ENCODE assay signal across 29 cellular contexts in genomic region chr6:34920097-34920496, GRCh38.
"Had no signal": no experiment of that assay in that cellular context is flagged by ENCODE, and none has a peak within 500 bp of the region (broad histone marks: within the 10 kb centered on the region; RNA-seq: fewer than 3 reads in every experiment).

No MANE protein-coding gene starts in this region.

- H3K9me3 Mint-ChIP-seq: activated CD4-positive, alpha-beta memory T cell treated with anti-CD3 and anti-CD28 coated beads, Interleukin-2, amount 10 ng/mL, durations not matched to agents 7 days and 5 days; activated CD4-positive, alpha-beta T cell treated with anti-CD3 and anti-CD28 coated beads, Interleukin-2, amount 10 ng/mL, durations not matched to agents 7 days and 5 days; activated naive CD4-positive, alpha-beta T cell treated with anti-CD3 and anti-CD28 coated beads, Interleukin-2, amount 10 ng/mL, durations not matched to agents 7 days and 5 days; activated naive CD4-positive, alpha-beta T cell treated with anti-CD3 and anti-CD28 coated beads, Interleukin-2, amount 50 U/mL, for 72 hours; activated naive CD8-positive, alpha-beta T cell treated with anti-CD3 and anti-CD28 coated beads, Interleukin-2, amount 10 ng/mL, durations not matched to agents 7 days and 5 days; activated T-cell treated with anti-CD3 and anti-CD28 coated beads, Interleukin-2, amount 50 U/mL, for 24 hours; activated T-cell treated with anti-CD3 and anti-CD28 coated beads, Interleukin-2, amount 50 U/mL, for 72 hours; brain; T-helper 2 cell treated with Interferon-gamma antibody and Interleukin-4, amounts not matched to agents 5 μg/mL and 100 μg/mL, for 36 hours had no signal

- H3K27me3 ChIP-seq: ascending aorta, breast epithelium, cardiac muscle cell, colonic mucosa had no signal

- H3K4me1 ChIP-seq: breast epithelium, colonic mucosa had no signal

- H3K27ac ChIP-seq: breast epithelium, cardiac muscle cell, colonic mucosa had no signal

- DNase-seq: activated CD4-positive, alpha-beta memory T cell treated with anti-CD3 and anti-CD28 coated beads, Interleukin-2, amount 10 ng/mL, durations not matched to agents 7 days and 5 days; activated CD4-positive, alpha-beta T cell treated with anti-CD3 and anti-CD28 coated beads for 1 hour; activated CD4-positive, alpha-beta T cell treated with anti-CD3 and anti-CD28 coated beads for 4 hours; activated CD4-positive, alpha-beta T cell treated with anti-CD3 and anti-CD28 coated beads, Interleukin-2, amount 10 ng/mL, durations not matched to agents 7 days and 5 days; activated CD4-positive, alpha-beta T cell treated with anti-CD3 and anti-CD28 coated beads, Interleukin-2, amount 50 U/mL, for 4 hours; activated CD8-positive, alpha-beta memory T cell treated with anti-CD3 and anti-CD28 coated beads, Interleukin-2, amount 50 U/mL, for 48 hours; activated gamma-delta T cell; activated naive CD4-positive, alpha-beta T cell; activated naive CD4-positive, alpha-beta T cell treated with anti-CD3 and anti-CD28 coated beads, Interleukin-2, amount 10 ng/mL, durations not matched to agents 7 days and 5 days; activated naive CD8-positive, alpha-beta T cell treated with anti-CD3 and anti-CD28 coated beads, Interleukin-2, amount 10 ng/mL, durations not matched to agents 7 days and 5 days; activated T-cell treated with anti-CD3 and anti-CD28 coated beads for 4 hours; activated T-cell treated with anti-CD3 and anti-CD28 coated beads, Interleukin-2, amount 50 U/mL, for 24 hours; activated T-cell treated with anti-CD3 and anti-CD28 coated beads, Interleukin-2, amount 50 U/mL, for 72 hours; central memory CD4-positive, alpha-beta T cell; cerebellar nuclear complex; colonic mucosa; effector CD8-positive, alpha-beta T cell; head of caudate nucleus; T-helper 1 cell; T-helper 17 cell; T1000 had no signal

- H3K36me3 ChIP-seq: ascending aorta, breast epithelium, cardiac muscle cell, colonic mucosa had no signal

- FAIRE-seq: endometrium, frontal cortex had no signal

- H3K27me3 Mint-ChIP-seq: activated T-cell treated with anti-CD3 and anti-CD28 coated beads, Interleukin-2, amount 50 U/mL, for 24 hours; brain; T-helper 17 cell had no signal

- H3K27ac Mint-ChIP-seq: activated CD4-positive, alpha-beta memory T cell treated with anti-CD3 and anti-CD28 coated beads, Interleukin-2, amount 10 ng/mL, durations not matched to agents 7 days and 5 days; activated CD4-positive, alpha-beta T cell treated with anti-CD3 and anti-CD28 coated beads, Interleukin-2, amount 10 ng/mL, durations not matched to agents 7 days and 5 days; activated naive CD4-positive, alpha-beta T cell treated with anti-CD3 and anti-CD28 coated beads, Interleukin-2, amount 10 ng/mL, durations not matched to agents 7 days and 5 days; activated naive CD4-positive, alpha-beta T cell treated with anti-CD3 and anti-CD28 coated beads, Interleukin-2, amount 50 U/mL, for 72 hours; activated naive CD8-positive, alpha-beta T cell treated with anti-CD3 and anti-CD28 coated beads, Interleukin-2, amount 10 ng/mL, durations not matched to agents 7 days and 5 days; activated T-cell treated with anti-CD3 and anti-CD28 coated beads, Interleukin-2, amount 50 U/mL, for 24 hours; activated T-cell treated with anti-CD3 and anti-CD28 coated beads, Interleukin-2, amount 50 U/mL, for 72 hours; brain; T-helper 2 cell treated with Interferon-gamma antibody and Interleukin-4, amounts not matched to agents 5 μg/mL and 100 μg/mL, for 36 hours had no signal

- H3K4me1 Mint-ChIP-seq: activated CD4-positive, alpha-beta memory T cell treated with anti-CD3 and anti-CD28 coated beads, Interleukin-2, amount 10 ng/mL, durations not matched to agents 7 days and 5 days; activated CD4-positive, alpha-beta T cell treated with anti-CD3 and anti-CD28 coated beads, Interleukin-2, amount 10 ng/mL, durations not matched to agents 7 days and 5 days; activated naive CD4-positive, alpha-beta T cell treated with anti-CD3 and anti-CD28 coated beads, Interleukin-2, amount 10 ng/mL, durations not matched to agents 7 days and 5 days; brain had no signal

- ATAC-seq: activated naive CD4-positive, alpha-beta T cell treated with anti-CD3 and anti-CD28 coated beads, Interleukin-2, amount 50 U/mL, for 72 hours; activated T-cell treated with anti-CD3 and anti-CD28 coated beads, Interleukin-2, amount 50 U/mL, for 72 hours; T-helper 17 cell had no signal

- H3K4me3 Mint-ChIP-seq: activated CD4-positive, alpha-beta memory T cell treated with anti-CD3 and anti-CD28 coated beads, Interleukin-2, amount 10 ng/mL, durations not matched to agents 7 days and 5 days; activated CD4-positive, alpha-beta T cell treated with anti-CD3 and anti-CD28 coated beads, Interleukin-2, amount 10 ng/mL, durations not matched to agents 7 days and 5 days; activated naive CD4-positive, alpha-beta T cell treated with anti-CD3 and anti-CD28 coated beads, Interleukin-2, amount 10 ng/mL, durations not matched to agents 7 days and 5 days; activated naive CD8-positive, alpha-beta T cell treated with anti-CD3 and anti-CD28 coated beads, Interleukin-2, amount 10 ng/mL, durations not matched to agents 7 days and 5 days; activated T-cell treated with anti-CD3 and anti-CD28 coated beads, Interleukin-2, amount 50 U/mL, for 24 hours; activated T-cell treated with anti-CD3 and anti-CD28 coated beads, Interleukin-2, amount 50 U/mL, for 72 hours; brain; T-helper 17 cell; T-helper 2 cell treated with Interferon-gamma antibody and Interleukin-4, amounts not matched to agents 5 μg/mL and 100 μg/mL, for 36 hours had no signal

- H3K9me3 ChIP-seq: ascending aorta, breast epithelium, colonic mucosa had no signal

- H3K4me3 ChIP-seq: ascending aorta, breast epithelium, cardiac muscle cell, colonic mucosa had no signal
